Comparison of ENCODE assay signal across 8 cellular contexts in genomic region chr4:94452476-94453300, GRCh38. TPM values are rescaled to one million over a fixed set of nuclear protein-coding genes. Genes with fewer than 3 reads are reported as not detected.
DNase-seq lines count a peak whose midpoint lies in the region; ATAC-seq and TF ChIP-seq lines count a peak whose summit lies in the region.

No MANE protein-coding gene starts in this region.

- WGBS in ovary, 3 donors, result 0% methylated on average over 25 of the region's 25 CpGs

- no peaks in the 10 kb centered on the region for H3K27me3 ChIP-seq in Peyer's patch
- H3K27me3 ChIP-seq in ovary, result no peaks in the 10 kb centered on the region

- intact Hi-C loops in left cardiac atrium (cut with DNase I) (loop anchor here (2.0 to 10.0 kb wide), 3 partner anchors 42 to 142 kb away; no protein-coding TSS in a partner anchor), ovary (cut with DNase I) (loop anchor here in 1 of 4 donors (5.0 to 10.0 kb wide), 2 partner anchors 40 to 52 kb away; no protein-coding TSS in a partner anchor)

- H3K4me1 ChIP-seq in Peyer's patch, result peaks cover 0 to 22% (median 0%) of the 10 kb centered on the region in 4 donors
- no peaks in the 10 kb centered on the region for H3K4me1 ChIP-seq in ovary (ENCODE audit: insufficient read depth)

- peaks cover 14% of the 10 kb centered on the region for H3K4me1 Mint-ChIP-seq in T-helper 1 cell treated with Interleukin-12 subunit alpha and Interleukin-12 subunit beta and Interleukin-4 antibody, amounts not matched to agents 30 μg/mL and 1 μg/mL, for 36 hours (ENCODE audit: low read depth)

- H3K9me3 Mint-ChIP-seq in T-helper 1 cell treated with Interleukin-12 subunit alpha and Interleukin-12 subunit beta and Interleukin-4 antibody, amounts not matched to agents 30 μg/mL and 1 μg/mL, for 36 hours, result no peaks in the 10 kb centered on the region

- H3K27ac ChIP-seq in Peyer's patch (peak overlapping the region; percentile 89 to 100 (median 96)), angular gyrus (ENCODE audit: low read depth, low read length) (peak overlapping the region; percentile 64), ovary (peak overlapping the region; percentile 92 to 95)

- H3K36me3 Mint-ChIP-seq in T-helper 1 cell treated with Interleukin-12 subunit alpha and Interleukin-12 subunit beta and Interleukin-4 antibody, amounts not matched to agents 30 μg/mL and 1 μg/mL, for 36 hours (ENCODE audit: low read depth), result no peaks in the 10 kb centered on the region

- H3K36me3 ChIP-seq in Peyer's patch (peaks cover 0 to 11% (median 0%) of the 10 kb centered on the region in 3 donors), ovary (no peaks in the 10 kb centered on the region)

- TF ChIP-seq CTCF in Peyer's patch (IDR thresholded peaks at IDR 0.05) (no peak), ovary (IDR thresholded peaks at IDR 0.05) (no peak)

- H3K27ac Mint-ChIP-seq in T-helper 1 cell treated with Interleukin-12 subunit alpha and Interleukin-12 subunit beta and Interleukin-4 antibody, amounts not matched to agents 30 μg/mL and 1 μg/mL, for 36 hours, result peak overlapping the region; percentile 32

- H3K4me3 ChIP-seq in Peyer's patch (peak overlapping the region; percentile 90 to 99 (median 92)), ovary (peak overlapping the region; percentile 92)

- H3K4me3 Mint-ChIP-seq in T-helper 1 cell treated with Interleukin-12 subunit alpha and Interleukin-12 subunit beta and Interleukin-4 antibody, amounts not matched to agents 30 μg/mL and 1 μg/mL, for 36 hours, result peak overlapping the region; percentile 81

- TF ChIP-seq POLR2A in Peyer's patch (IDR thresholded peaks at IDR 0.05) (peak; percentile 43 to 77), ovary (IDR thresholded peaks at IDR 0.05) (no peak)

- ATAC-seq in HG03045 (IDR thresholded peaks at IDR 0.05; ENCODE audit: unreplicated experiment), result peak; percentile 20
- ATAC-seq in left cardiac atrium, result peak; percentile 82 to 90

- H3K9me3 ChIP-seq in Peyer's patch, result peaks cover 0 to 3% (median 0%) of the 10 kb centered on the region in 4 donors
- no peaks in the 10 kb centered on the region for H3K9me3 ChIP-seq in ovary

- peaks cover 31% of the 10 kb centered on the region for H3K27me3 Mint-ChIP-seq in T-helper 1 cell treated with Interleukin-12 subunit alpha and Interleukin-12 subunit beta and Interleukin-4 antibody, amounts not matched to agents 30 μg/mL and 1 μg/mL, for 36 hours (ENCODE audit: low read depth)

- DNase-seq in T-helper 1 cell (no peak), Peyer's patch (peak; percentile 48 to 88 (median 86)), left cardiac atrium (peak; percentile 91), ovary (peak; percentile 72 to 83 (median 77)), NCI-H2107 (lab: John Stamatoyannopoulos, UW) (no peak)

- no peak for TF ChIP-seq EP300 in ovary (IDR thresholded peaks at IDR 0.05)

RNA-seq across cellular contexts. Expression of gene PDLIM5, which starts 0.9 kb away (rescaled TPM):
- 100 to 1,000 TPM; 112 to 197 (median 158) TPM for total RNA-seq in Peyer's patch
- total RNA-seq in left cardiac atrium, result 100 to 1,000 TPM; 626 to 644 TPM
- 100 to 1,000 TPM in 3 of 7 donors, 10 to 100 TPM in 4; 67.2 to 160 (median 87.8) TPM for total RNA-seq in ovary
- 100 to 1,000 TPM in 1 of 2 donors, 10 to 100 TPM in 1; 24.9 to 154 TPM for polyA plus RNA-seq in ovary

Comparison
In these comparisons a context has a peak if more than half of its experiments do, and no peak if none do; other contexts are left out.
1. DNase-seq: peak in Peyer's patch (3 of 3), left cardiac atrium (single experiment) and ovary (5 of 5); none in T-helper 1 cell (0 of 5) and NCI-H2107 (single experiment).
2. Peak in every context shown above with its lines, with median percentiles within 50 percentile points of each other: H3K27ac ChIP-seq.